In genomic region chr10:14008648-14009072, GRCh38 we compare ENCODE assay signal across 8 cellular contexts.
DNase-seq lines count a peak whose midpoint lies in the region; ATAC-seq and TF ChIP-seq lines count a peak whose summit lies in the region.

No MANE protein-coding gene starts in this region.

- TF ChIP-seq POLR2A in right lobe of liver (IDR thresholded peaks at IDR 0.05) (no peak), upper lobe of left lung (IDR thresholded peaks at IDR 0.05) (no peak)

- DNase-seq in activated naive CD4-positive, alpha-beta T cell (lab: John Stamatoyannopoulos, UW) = no peak
- peak; percentile 70 for DNase-seq in adipocyte (ENCODE audit: low read depth)
- no peak for DNase-seq in right lobe of liver
- DNase-seq in upper lobe of left lung = no peak

- peak in 2 of 4 donors; percentile 8 to 14 for ATAC-seq in right lobe of liver
- ATAC-seq in upper lobe of left lung (ENCODE audit: low FRiP score in 2 of 2) = peak in 1 of 2 donors; percentile 56
- no peak for ATAC-seq in GM21423 (IDR thresholded peaks at IDR 0.05; ENCODE audit: unreplicated experiment)
- no peak for ATAC-seq in HG03097 (IDR thresholded peaks at IDR 0.05; ENCODE audit: low FRiP score, unreplicated experiment)
- ATAC-seq in HG03139 (IDR thresholded peaks at IDR 0.05; ENCODE audit: unreplicated experiment) = no peak

- no peak for TF ChIP-seq EP300 in upper lobe of left lung (IDR thresholded peaks at IDR 0.05)

- H3K27ac Mint-ChIP-seq in activated naive CD4-positive, alpha-beta T cell treated with anti-CD3 and anti-CD28 coated beads, Interleukin-2, amount 50 U/mL, for 24 hours = peak overlapping the region; percentile 94

- H3K9me3 ChIP-seq in adipocyte (ENCODE audit: control insufficient read depth, low read length) (no peaks in the 10 kb centered on the region), right lobe of liver (no peaks in the 10 kb centered on the region), upper lobe of left lung (no peaks in the 10 kb centered on the region)

- no peaks in the 10 kb centered on the region for H3K27me3 Mint-ChIP-seq in activated naive CD4-positive, alpha-beta T cell treated with anti-CD3 and anti-CD28 coated beads, Interleukin-2, amount 50 U/mL, for 24 hours

- peak overlapping the region; percentile 87 for H3K4me3 Mint-ChIP-seq in activated naive CD4-positive, alpha-beta T cell treated with anti-CD3 and anti-CD28 coated beads, Interleukin-2, amount 50 U/mL, for 24 hours

- H3K36me3 ChIP-seq in adipocyte (ENCODE audit: control insufficient read depth, insufficient read depth, low read length, severe bottlenecking) (no peaks in the 10 kb centered on the region), right lobe of liver (no peaks in the 10 kb centered on the region), upper lobe of left lung (no peaks in the 10 kb centered on the region)

- no peaks in the 10 kb centered on the region for H3K9me3 Mint-ChIP-seq in activated naive CD4-positive, alpha-beta T cell treated with anti-CD3 and anti-CD28 coated beads, Interleukin-2, amount 50 U/mL, for 24 hours

- intact Hi-C loops in right lobe of liver (cut with DNase I) = no loop called here

- WGBS in right lobe of liver (ENCODE audit: insufficient coverage, low coverage, low lambda C conversion rate, missing lambda C conversion rate) = 43% methylated on average over 9 of the region's 9 CpGs
- WGBS in upper lobe of left lung, 2 donors = 39 to 49% methylated on average over 9 of the region's 9 CpGs

- H3K9ac ChIP-seq in adipocyte (ENCODE audit: low read length) = peak overlapping the region; percentile 82

- TF ChIP-seq CTCF in right lobe of liver (IDR thresholded peaks at IDR 0.05) = no peak
- TF ChIP-seq CTCF in upper lobe of left lung (IDR thresholded peaks at IDR 0.05) = no peak

- H3K27ac ChIP-seq in right lobe of liver (peak overlapping the region in 2 of 3 donors; percentile 6 to 10), upper lobe of left lung (no peak overlapping the region)

- H3K4me1 ChIP-seq in adipocyte (ENCODE audit: control insufficient read depth, insufficient read depth, low read length) (peaks cover 27% of the 10 kb centered on the region), right lobe of liver (no peaks in the 10 kb centered on the region), upper lobe of left lung (peaks cover 6 to 13% (median 6%) of the 10 kb centered on the region in 4 donors)

- H3K27me3 ChIP-seq in adipocyte (replicated peaks; ENCODE audit: control insufficient read depth, insufficient read depth, low read length) (no peaks in the 10 kb centered on the region), right lobe of liver (no peaks in the 10 kb centered on the region), upper lobe of left lung (no peaks in the 10 kb centered on the region)

- H3K36me3 Mint-ChIP-seq in activated naive CD4-positive, alpha-beta T cell treated with anti-CD3 and anti-CD28 coated beads, Interleukin-2, amount 50 U/mL, for 24 hours = no peaks in the 10 kb centered on the region

- H3K4me3 ChIP-seq in adipocyte (ENCODE audit: low read length) = peak overlapping the region; percentile 80
- peak overlapping the region in 2 of 3 donors; percentile 7 to 20 for H3K4me3 ChIP-seq in right lobe of liver
- peak overlapping the region in 3 of 4 donors; percentile 20 to 43 (median 35) for H3K4me3 ChIP-seq in upper lobe of left lung

- H3K4me1 Mint-ChIP-seq in activated naive CD4-positive, alpha-beta T cell treated with anti-CD3 and anti-CD28 coated beads, Interleukin-2, amount 50 U/mL, for 24 hours = peaks cover 71% of the 10 kb centered on the region

Comparison
In these comparisons a context has a peak if more than half of its experiments do, and no peak if none do; other contexts are left out.
1. H3K4me3 ChIP-seq: peak in every context shown above with its lines; median percentile 80 in adipocyte; 35 in upper lobe of left lung; 14 in right lobe of liver.
2. H3K27ac ChIP-seq: peak in right lobe of liver (2 of 3); none in upper lobe of left lung (0 of 4).